27 cellular contexts compared by ENCODE assay signal in the genomic region with DNA sequence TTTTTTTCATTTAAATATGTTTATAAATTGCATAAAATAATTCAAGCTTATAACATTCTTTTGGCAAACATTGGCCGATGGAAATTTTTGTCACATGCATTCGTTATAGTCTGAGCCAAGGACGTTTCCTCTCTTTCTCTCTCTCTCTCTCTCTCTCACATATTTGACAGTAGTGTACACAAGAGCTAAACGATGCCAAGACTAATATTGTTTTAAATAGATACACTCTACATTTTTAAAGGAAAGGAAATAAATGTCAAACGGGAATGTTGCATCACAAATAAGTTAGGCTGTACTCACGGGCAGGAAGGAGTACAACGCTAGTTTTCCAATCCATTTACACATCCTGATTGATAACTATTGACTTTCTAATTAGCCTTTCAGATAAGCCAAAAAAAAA.
DNase-seq lines count a peak whose midpoint lies in the region; ATAC-seq and TF ChIP-seq lines count a peak whose summit lies in the region.
"Had no signal": no experiment of that assay in that cellular context is flagged by ENCODE, and none has a peak within 500 bp of the region (broad histone marks: within the 10 kb centered on the region; RNA-seq: fewer than 3 reads in every experiment).

No MANE protein-coding gene starts in this region.

- DNase-seq in NCI-H2196 (lab: John Stamatoyannopoulos, UW; ENCODE audit: unreplicated experiment) (peak; percentile 6), NCI-H2196 treated with DMSO at 0.1 percent for 48 hours (lab: John Stamatoyannopoulos, UW; ENCODE audit: unreplicated experiment) (no peak), left ventricle myocardium inferior (no peak), sigmoid colon (no peak), A673 (ENCODE audit: low spot score) (no peak)
- no peak for DNase-seq in stimulated activated CD8-positive, alpha-beta memory T cell treated with anti-CD3 and anti-CD28 coated beads, Interleukin-4, amount 100 ng/mL, for 48 hours
- DNase-seq: activated CD8-positive, alpha-beta memory T cell treated with anti-CD3 and anti-CD28 coated beads, Interleukin-2, amount 50 U/mL, for 48 hours; activated CD8-positive, alpha-beta T cell treated with anti-CD3 and anti-CD28 coated beads for 36 hours; activated naive CD4-positive, alpha-beta T cell treated with anti-CD3 and anti-CD28 coated beads, Interleukin-2, amount 10 ng/mL, durations not matched to agents 7 days and 5 days; brain microvascular endothelial cell; Calu3; CD4-positive, CD25-positive, alpha-beta regulatory T cell; GOT3; IMR-90; kidney; mucosa of descending colon; natural killer cell; NCI-H1694; NCI-H510A; occipital lobe; PC-9; spleen; stimulated activated naive CD8-positive, alpha-beta T cell treated with anti-CD3 and anti-CD28 coated beads, Interleukin-15, amount 100 ng/mL, for 72 hours had no signal

- H3K4me1 Mint-ChIP-seq in brain = peaks cover 18% of the 10 kb centered on the region
- H3K4me1 Mint-ChIP-seq: activated naive CD4-positive, alpha-beta T cell treated with anti-CD3 and anti-CD28 coated beads, Interleukin-2, amount 10 ng/mL, durations not matched to agents 7 days and 5 days; CD4-positive, CD25-positive, alpha-beta regulatory T cell; natural killer cell; stimulated activated naive CD8-positive, alpha-beta T cell treated with anti-CD3 and anti-CD28 coated beads, Interleukin-15, amount 100 ng/mL, for 72 hours had no signal

- CTCF ChIA-PET in A673 (lab: Charles Lee) = no interaction called here

- peaks cover 5 to 13% (median 7%) of the 10 kb centered on the region in 5 experiments for H3K9me3 Mint-ChIP-seq in brain
- H3K9me3 Mint-ChIP-seq: activated CD8-positive, alpha-beta T cell treated with anti-CD3 and anti-CD28 coated beads for 36 hours; activated naive CD4-positive, alpha-beta T cell treated with anti-CD3 and anti-CD28 coated beads, Interleukin-2, amount 10 ng/mL, durations not matched to agents 7 days and 5 days; T-helper 2 cell treated with Interferon-gamma antibody and Interleukin-4, amounts not matched to agents 5 μg/mL and 100 μg/mL, for 36 hours had no signal

- no peaks in the 10 kb centered on the region for H3K4me1 ChIP-seq in left ventricle myocardium inferior
- peaks cover 0 to 21% (median 18%) of the 10 kb centered on the region in 4 donors for H3K4me1 ChIP-seq in sigmoid colon
- H3K4me1 ChIP-seq in A673 (ENCODE audit: insufficient read depth, low read length, poor library complexity, severe bottlenecking) = no peaks in the 10 kb centered on the region
- H3K4me1 ChIP-seq: spleen had no signal

- intact Hi-C loops in left ventricle myocardium inferior (cut with micrococcal nuclease) (no loop called here), sigmoid colon (cut with DNase I) (no loop called here), A673 (cut with micrococcal nuclease; ENCODE audit: unreplicated experiment) (no loop called here)

- no peaks in the 10 kb centered on the region for H3K36me3 Mint-ChIP-seq in brain
- H3K36me3 Mint-ChIP-seq: activated naive CD4-positive, alpha-beta T cell treated with anti-CD3 and anti-CD28 coated beads, Interleukin-2, amount 10 ng/mL, durations not matched to agents 7 days and 5 days; CD4-positive, CD25-positive, alpha-beta regulatory T cell; natural killer cell had no signal

- peak overlapping the region; percentile 46 for H3K4me3 ChIP-seq in left ventricle myocardium inferior
- no peak overlapping the region for H3K4me3 ChIP-seq in sigmoid colon
- H3K4me3 ChIP-seq in A673 (ENCODE audit: low read depth, low read length, poor library complexity, severe bottlenecking) = no peak overlapping the region
- H3K4me3 ChIP-seq: mucosa of descending colon, PC-9, spleen, vagina had no signal

- no peak for ATAC-seq in HG03196 (IDR thresholded peaks at IDR 0.05; ENCODE audit: unreplicated experiment)
- ATAC-seq: activated CD8-positive, alpha-beta T cell treated with anti-CD3 and anti-CD28 coated beads for 36 hours; mucosa of descending colon; natural killer cell; stimulated activated naive CD8-positive, alpha-beta T cell treated with anti-CD3 and anti-CD28 coated beads, Interleukin-15, amount 100 ng/mL, for 72 hours had no signal

- POLR2A ChIA-PET in A673 (lab: Charles Lee; ENCODE audit: low non-redundant PET) = no interaction called here

- peak overlapping the region; percentile 68 for H3K27ac ChIP-seq in left ventricle myocardium inferior (replicated peaks)
- H3K27ac ChIP-seq in sigmoid colon = peak overlapping the region in 3 of 4 donors; percentile 6 to 33 (median 19)
- H3K27ac ChIP-seq in A673 (ENCODE audit: low read depth, low read length, poor library complexity, severe bottlenecking) = no peak overlapping the region
- H3K27ac ChIP-seq: brain microvascular endothelial cell, PC-9, spleen, vagina had no signal

- TF ChIP-seq CTCF in brain (conservative IDR thresholded peaks at IDR 0.05) = no peak
- no peak for TF ChIP-seq CTCF in left ventricle myocardium inferior (IDR thresholded peaks at IDR 0.05; ENCODE audit: borderline replicate concordance)
- TF ChIP-seq CTCF in sigmoid colon (IDR thresholded peaks at IDR 0.05) = no peak
- TF ChIP-seq CTCF in A673 (conservative IDR thresholded peaks at IDR 0.05; ENCODE audit: low read depth, low read length) = no peak

- peak overlapping the region in 2 of 5 experiments; percentile 3 to 74 for H3K27ac Mint-ChIP-seq in brain
- H3K27ac Mint-ChIP-seq: activated CD8-positive, alpha-beta T cell treated with anti-CD3 and anti-CD28 coated beads for 36 hours; activated naive CD4-positive, alpha-beta T cell treated with anti-CD3 and anti-CD28 coated beads, Interleukin-2, amount 10 ng/mL, durations not matched to agents 7 days and 5 days; CD4-positive, CD25-positive, alpha-beta regulatory T cell; natural killer cell; T-helper 2 cell treated with Interferon-gamma antibody and Interleukin-4, amounts not matched to agents 5 μg/mL and 100 μg/mL, for 36 hours had no signal

- peak overlapping the region in 3 of 5 experiments; percentile 1 to 13 (median 5) for H3K4me3 Mint-ChIP-seq in brain
- H3K4me3 Mint-ChIP-seq: activated CD8-positive, alpha-beta T cell treated with anti-CD3 and anti-CD28 coated beads for 36 hours; activated naive CD4-positive, alpha-beta T cell treated with anti-CD3 and anti-CD28 coated beads, Interleukin-2, amount 10 ng/mL, durations not matched to agents 7 days and 5 days; CD4-positive, CD25-positive, alpha-beta regulatory T cell; natural killer cell; stimulated activated naive CD8-positive, alpha-beta T cell treated with anti-CD3 and anti-CD28 coated beads, Interleukin-15, amount 100 ng/mL, for 72 hours; T-helper 2 cell treated with Interferon-gamma antibody and Interleukin-4, amounts not matched to agents 5 μg/mL and 100 μg/mL, for 36 hours had no signal

- 28 to 52% methylated on average over 7 of the region's 7 CpGs for WGBS in sigmoid colon, 2 donors

- no peak for TF ChIP-seq EP300 in sigmoid colon (IDR thresholded peaks at IDR 0.05)

- H3K27me3 ChIP-seq in left ventricle myocardium inferior (ENCODE audit: low read depth) = peaks cover 4% of the 10 kb centered on the region
- no peaks in the 10 kb centered on the region for H3K27me3 ChIP-seq in sigmoid colon
- H3K27me3 ChIP-seq in A673 (replicated peaks; ENCODE audit: insufficient read depth, low read depth, low read length, poor library complexity) = no peaks in the 10 kb centered on the region
- H3K27me3 ChIP-seq: brain microvascular endothelial cell, spleen, vagina had no signal

- H3K36me3 ChIP-seq in left ventricle myocardium inferior (no peaks in the 10 kb centered on the region), sigmoid colon (no peaks in the 10 kb centered on the region), A673 (ENCODE audit: insufficient read depth, low read length, poor library complexity, severe bottlenecking) (no peaks in the 10 kb centered on the region)
- H3K36me3 ChIP-seq: brain microvascular endothelial cell, spleen, vagina had no signal

- H3K27me3 Mint-ChIP-seq in brain = peaks cover 4% of the 10 kb centered on the region
- H3K27me3 Mint-ChIP-seq: activated naive CD4-positive, alpha-beta T cell treated with anti-CD3 and anti-CD28 coated beads, Interleukin-2, amount 10 ng/mL, durations not matched to agents 7 days and 5 days had no signal

- peaks cover 12% of the 10 kb centered on the region for H3K9me3 ChIP-seq in left ventricle myocardium inferior (replicated peaks)
- peaks cover 0 to 5% (median 0%) of the 10 kb centered on the region in 4 donors for H3K9me3 ChIP-seq in sigmoid colon
- H3K9me3 ChIP-seq in A673 (ENCODE audit: low read depth, low read length, poor library complexity, severe bottlenecking) = no peaks in the 10 kb centered on the region
- H3K9me3 ChIP-seq: mucosa of descending colon, spleen, vagina had no signal

- no TSS peak for BruUV-seq in A673 (replicated peaks; lab: Mats Ljungman, UMichigan)

- TF ChIP-seq POLR2A in sigmoid colon (IDR thresholded peaks at IDR 0.05) = no peak
